In genomic region chr17:77280304-77280910, GRCh38 we compare ENCODE assay signal across 8 cellular contexts.
DNase-seq lines count a peak whose midpoint lies in the region; ATAC-seq and TF ChIP-seq lines count a peak whose summit lies in the region.

No MANE protein-coding gene starts in this region.

- ATAC-seq in GM21515 (IDR thresholded peaks at IDR 0.05; ENCODE audit: unreplicated experiment) = peak; percentile 2
- peak; percentile 52 for ATAC-seq in esophagus mucosa

- intact Hi-C loops in sigmoid colon (cut with DNase I) = loop anchor here (5.0 kb wide), 1 partner anchor 42 kb away; no protein-coding TSS in a partner anchor
- intact Hi-C loops in posterior cingulate gyrus (cut with DNase I) = no loop called here

- H3K4me1 ChIP-seq in sigmoid colon = peaks cover 0 to 33% (median 19%) of the 10 kb centered on the region in 4 donors

- DNase-seq in AG09309 (ENCODE audit: low read depth) = peak; percentile 47
- DNase-seq in RPMI7951 (ENCODE audit: low read depth) = peak; percentile 78
- no peak for DNase-seq in sigmoid colon
- no peak for DNase-seq in posterior cingulate gyrus
- DNase-seq in UCSD-AML1 (lab: John Stamatoyannopoulos, UW; ENCODE audit: unreplicated experiment) = no peak
- DNase-seq in NCI-H2227 (lab: John Stamatoyannopoulos, UW; ENCODE audit: unreplicated experiment) = no peak

- TF ChIP-seq POLR2A in sigmoid colon (IDR thresholded peaks at IDR 0.05) = no peak

- WGBS in sigmoid colon, 2 donors = 6 to 26% methylated on average over 30 of the region's 30 CpGs

- H3K9me3 ChIP-seq in sigmoid colon = no peaks in the 10 kb centered on the region

- H3K27me3 ChIP-seq in sigmoid colon = no peaks in the 10 kb centered on the region

- no peak for TF ChIP-seq CTCF in AG09309 (IDR thresholded peaks at IDR 0.05; ENCODE audit: control insufficient read depth, insufficient read depth, low read depth, low read length, missing control alignments)
- no peak for TF ChIP-seq CTCF in sigmoid colon (IDR thresholded peaks at IDR 0.05)

- H3K36me3 ChIP-seq in sigmoid colon = no peaks in the 10 kb centered on the region

- H3K4me3 ChIP-seq in AG09309 (ENCODE audit: control insufficient read depth, low read depth, low read length) (peak overlapping the region; percentile 19), sigmoid colon (peak overlapping the region in 3 of 4 donors; percentile 46 to 58 (median 58))

- TF ChIP-seq EP300 in sigmoid colon (IDR thresholded peaks at IDR 0.05) = no peak

- H3K27ac ChIP-seq in sigmoid colon = peak overlapping the region in 1 of 4 donors; percentile 39

Comparison
In these comparisons a context has a peak if more than half of its experiments do, and no peak if none do; other contexts are left out.
1. DNase-seq: peak in AG09309 (single experiment) and RPMI7951 (single experiment); none in sigmoid colon (single experiment), posterior cingulate gyrus (0 of 10), UCSD-AML1 (single experiment) and NCI-H2227 (single experiment).